ENCODE assay signal across 8 cellular contexts in genomic region chr11:75525433-75526191, GRCh38. TPM values are rescaled to one million over a fixed set of nuclear protein-coding genes. Genes with fewer than 3 reads are reported as not detected.
DNase-seq lines count a peak whose midpoint lies in the region; ATAC-seq lines count a peak whose summit lies in the region.

GDPD5 (minus strand) TSS chr11:75525941; CDS start chr11:75477735, 48,206 bp downstream.

- peak; percentile 71 for ATAC-seq in GM18909 (IDR thresholded peaks at IDR 0.05; ENCODE audit: poor library complexity, unreplicated experiment)
- peak; percentile 77 for ATAC-seq in HG03196 (IDR thresholded peaks at IDR 0.05; ENCODE audit: unreplicated experiment)
- ATAC-seq in activated CD4-positive, CD25-positive, alpha-beta regulatory T cell treated with anti-CD3 and anti-CD28 coated beads, Interleukin-2, amount 50 U/mL, for 24 hours, result peak; percentile 88 to 90

- DNase-seq in AG08396 (ENCODE audit: low spot score) (peak; percentile 98), NCI-H345 (lab: John Stamatoyannopoulos, UW) (peak; percentile 80), cerebellum (ENCODE audit: low spot score) (peak; percentile 96), kidney tubule cell (ENCODE audit: low spot score) (peak; percentile 87)
- DNase-seq in stimulated activated CD4-positive, alpha-beta T cell treated with anti-CD3 and anti-CD28 coated beads, Interleukin-1b, Interleukin-23, amount 100 ng/mL, for 24 hours (ENCODE audit: low read depth in 4 of 4, low spot score in 1 of 4), result peak; percentile 57 to 82 (median 70)

RNA-seq across cellular contexts. Expression of gene GDPD5, which starts in this region (rescaled TPM):
- total RNA-seq in cerebellum, result 30.2 TPM

Comparison
In these comparisons a context has a peak if more than half of its experiments do, and no peak if none do; other contexts are left out.
1. Peak in every context shown above with its lines: DNase-seq and ATAC-seq.